Comparison of ENCODE assay signal across 31 cellular contexts in the genomic region with DNA sequence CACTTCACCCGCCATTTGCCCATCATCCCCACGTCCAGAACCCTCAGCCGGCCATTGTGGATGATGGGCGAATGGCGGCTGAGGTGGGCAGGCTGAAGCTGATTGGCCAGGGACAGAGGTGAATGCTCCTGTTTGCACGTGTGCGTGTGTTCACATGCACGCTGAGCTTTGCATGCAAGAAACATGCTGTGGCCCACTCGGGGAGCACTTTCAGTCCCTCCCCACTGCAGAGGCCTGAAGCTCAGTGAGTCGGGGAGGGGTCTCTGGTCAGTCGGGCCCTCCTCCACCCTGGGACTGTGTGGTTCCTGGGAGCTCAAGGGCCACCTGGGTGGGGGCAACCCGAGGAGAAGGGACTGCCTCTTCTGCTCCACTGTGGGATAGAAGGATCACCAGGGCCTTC. TPM values are rescaled to one million over a fixed set of nuclear protein-coding genes. Genes with fewer than 3 reads are reported as not detected.
"Had no signal": no experiment of that assay in that cellular context is flagged by ENCODE, and none has a peak within 500 bp of the region (broad histone marks: within the 10 kb centered on the region; RNA-seq: fewer than 3 reads in every experiment).

No MANE protein-coding gene starts in this region.

- DNase-seq: heart right ventricle; left ventricle myocardium inferior; mesendoderm; naive B cell; natural killer cell; nephron progenitor cell; nucleus accumbens; posterior cingulate gyrus; retina; sigmoid colon; small intestine; stimulated activated CD4-positive, alpha-beta T cell treated with anti-CD3 and anti-CD28 coated beads, Interleukin-15, amount 100 ng/mL, for 24 hours; stimulated activated CD4-positive, alpha-beta T cell treated with anti-CD3 and anti-CD28 coated beads, Interleukin-2, amount 100 ng/mL, for 24 hours; stimulated activated CD4-positive, alpha-beta T cell treated with anti-CD3 and anti-CD28 coated beads, Interleukin-4, amount 100 ng/mL, for 1 hour; stimulated activated naive B cell treated with anti-CD40 and anti-IgM and Interleukin-4, amounts not matched to agents 10 μg/mL and 1 μg/mL and 100 μg/mL, for 72 hours; stimulated activated naive CD8-positive, alpha-beta T cell treated with anti-CD3 and anti-CD28 coated beads, Interleukin-15, Interleukin-2, amounts not matched to agents 100 U/mL and 50 U/mL, for 24 hours; stomach; testis; thyroid gland; transverse colon; upper lobe of right lung had no signal

- FAIRE-seq: keratinocyte, pancreas, small intestine, urothelium cell line had no signal

- H3K9me3 ChIP-seq: heart right ventricle, left ventricle myocardium inferior, pancreas, prostate gland, sigmoid colon, stomach, testis, thyroid gland, transverse colon, upper lobe of right lung had no signal

- H3K9ac ChIP-seq: neural progenitor cell had no signal

- H3K4me3 ChIP-seq: heart right ventricle, hepatocyte, left ventricle myocardium inferior, lung, neural progenitor cell, pancreas, prostate gland, sigmoid colon, stomach, testis, thyroid gland, transverse colon, upper lobe of right lung had no signal

- H3K4me2 ChIP-seq: hepatocyte, neural progenitor cell had no signal

- ATAC-seq: natural killer cell; pancreas; right cardiac atrium; stimulated activated naive B cell treated with anti-CD40 and anti-IgM and Interleukin-4, amounts not matched to agents 10 μg/mL and 1 μg/mL and 100 μg/mL, for 72 hours; stimulated activated naive CD8-positive, alpha-beta T cell treated with anti-CD3 and anti-CD28 coated beads, Interleukin-15, Interleukin-2, amounts not matched to agents 100 U/mL and 50 U/mL, for 24 hours; upper lobe of right lung had no signal

- H3K4me1 ChIP-seq: pancreas had no signal

- H3K36me3 ChIP-seq: heart right ventricle, left ventricle myocardium inferior, neural progenitor cell, pancreas, prostate gland, sigmoid colon, stomach, thyroid gland, transverse colon, upper lobe of right lung had no signal

- H3K27ac ChIP-seq: left ventricle myocardium inferior, neural progenitor cell, pancreas, prostate gland, sigmoid colon, stomach, testis, thyroid gland, transverse colon, upper lobe of right lung had no signal

- H2AFZ ChIP-seq: hepatocyte, neural progenitor cell had no signal

- H3K27me3 ChIP-seq: hepatocyte, neural progenitor cell, pancreas, sigmoid colon, stomach, testis, thyroid gland, transverse colon, upper lobe of right lung had no signal

RNA-seq across cellular contexts. Expression of a gene that starts 51.8 kb away (rescaled TPM):
- total RNA-seq: left ventricle myocardium inferior, mononuclear cell, natural killer cell, osteoblast, right cardiac atrium had no signal
- polyA plus RNA-seq: keratinocyte, stomach had no signal
